ENCODE assay signal across 35 cellular contexts in genomic region chr12:32223941-32224340, GRCh38.
"Had no signal": no experiment of that assay in that cellular context is flagged by ENCODE, and none has a peak within 500 bp of the region (broad histone marks: within the 10 kb centered on the region; RNA-seq: fewer than 3 reads in every experiment).

No MANE protein-coding gene starts in this region.

- H3K4me1 ChIP-seq: breast epithelium, colonic mucosa, esophagus squamous epithelium, gastroesophageal sphincter had no signal

- H3K4me1 Mint-ChIP-seq: activated CD4-positive, alpha-beta T cell treated with anti-CD3 and anti-CD28 coated beads for 36 hours; activated CD4-positive, alpha-beta T cell treated with anti-CD3 and anti-CD28 coated beads, Interleukin-2, amount 10 ng/mL, durations not matched to agents 24 days and 14 days; activated CD8-positive, alpha-beta memory T cell treated with anti-CD3 and anti-CD28 coated beads, Interleukin-2, amount 10 ng/mL, durations not matched to agents 7 days and 5 days; brain; T-helper 17 cell had no signal

- H3K27me3 ChIP-seq: breast epithelium, cardiac muscle cell, colonic mucosa, esophagus squamous epithelium, gastroesophageal sphincter had no signal

- H3K9me3 ChIP-seq: breast epithelium, colonic mucosa, esophagus squamous epithelium, gastroesophageal sphincter had no signal

- ATAC-seq: activated CD4-positive, alpha-beta T cell treated with anti-CD3 and anti-CD28 coated beads for 36 hours; activated CD8-positive, alpha-beta memory T cell treated with anti-CD3 and anti-CD28 coated beads, Interleukin-2, amount 10 ng/mL, durations not matched to agents 7 days and 5 days; activated CD8-positive, alpha-beta T cell treated with anti-CD3 and anti-CD28 coated beads, Interleukin-2, amount 10 ng/mL, durations not matched to agents 7 days and 5 days; activated T-cell treated with anti-CD3 and anti-CD28 coated beads, Interleukin-2, amount 50 U/mL, for 72 hours; gastroesophageal sphincter; T-helper 17 cell had no signal

- H3K27ac Mint-ChIP-seq: activated CD4-positive, alpha-beta memory T cell treated with anti-CD3 and anti-CD28 coated beads for 36 hours; activated CD4-positive, alpha-beta T cell treated with anti-CD3 and anti-CD28 coated beads for 36 hours; activated CD4-positive, alpha-beta T cell treated with anti-CD3 and anti-CD28 coated beads, Interleukin-2, amount 10 ng/mL, durations not matched to agents 24 days and 14 days; activated CD8-positive, alpha-beta memory T cell treated with anti-CD3 and anti-CD28 coated beads, Interleukin-2, amount 10 ng/mL, durations not matched to agents 7 days and 5 days; activated CD8-positive, alpha-beta T cell treated with anti-CD3 and anti-CD28 coated beads, Interleukin-2, amount 10 ng/mL, durations not matched to agents 7 days and 5 days; activated naive CD8-positive, alpha-beta T cell; activated T-cell treated with anti-CD3 and anti-CD28 coated beads, Interleukin-2, amount 50 U/mL, for 24 hours; activated T-cell treated with anti-CD3 and anti-CD28 coated beads, Interleukin-2, amount 50 U/mL, for 72 hours; T-helper 17 cell; T-helper 2 cell treated with Interferon-gamma antibody and Interleukin-4, amounts not matched to agents 5 μg/mL and 100 μg/mL, for 36 hours had no signal

- DNase-seq: activated CD4-positive, alpha-beta memory T cell treated with anti-CD3 and anti-CD28 coated beads for 36 hours; activated CD4-positive, alpha-beta T cell treated with anti-CD3 and anti-CD28 coated beads for 36 hours; activated CD4-positive, alpha-beta T cell treated with anti-CD3 and anti-CD28 coated beads, Interleukin-2, amount 10 ng/mL, durations not matched to agents 24 days and 14 days; activated CD4-positive, CD25-positive, alpha-beta regulatory T cell; activated CD4-positive, CD25-positive, alpha-beta regulatory T cell treated with anti-CD3 and anti-CD28 coated beads, Interleukin-2, amount 50 U/mL, for 72 hours; activated CD8-positive, alpha-beta memory T cell treated with anti-CD3 and anti-CD28 coated beads, Interleukin-2, amount 10 ng/mL, durations not matched to agents 7 days and 5 days; activated CD8-positive, alpha-beta memory T cell treated with anti-CD3 and anti-CD28 coated beads, Interleukin-2, amount 50 U/mL, for 4 hours; activated CD8-positive, alpha-beta T cell treated with anti-CD3 and anti-CD28 coated beads, Interleukin-2, amount 10 ng/mL, durations not matched to agents 7 days and 5 days; activated gamma-delta T cell treated with Interleukin-2 at 50 U/mL for 16 hours; activated naive CD4-positive, alpha-beta T cell treated with anti-CD3 and anti-CD28 coated beads, Interleukin-2, amount 50 U/mL, for 16 hours; activated naive CD4-positive, alpha-beta T cell treated with Interleukin-2 at 50 U/mL for 16 hours; activated T-cell treated with anti-CD3 and anti-CD28 coated beads, Interleukin-2, amount 50 U/mL, for 24 hours; activated T-cell treated with anti-CD3 and anti-CD28 coated beads, Interleukin-2, amount 50 U/mL, for 72 hours; amniotic stem cell; anterior cingulate cortex; central memory CD4-positive, alpha-beta T cell; cerebellar nuclear complex; colonic mucosa; effector CD8-positive, alpha-beta T cell; esophagus squamous epithelium; foreskin melanocyte; head of caudate nucleus; T-helper 1 cell; T-helper 17 cell; T1000; WERI-Rb-1 had no signal

- H3K4me3 Mint-ChIP-seq: activated CD4-positive, alpha-beta memory T cell treated with anti-CD3 and anti-CD28 coated beads for 36 hours; activated CD4-positive, alpha-beta T cell treated with anti-CD3 and anti-CD28 coated beads for 36 hours; activated CD4-positive, alpha-beta T cell treated with anti-CD3 and anti-CD28 coated beads, Interleukin-2, amount 10 ng/mL, durations not matched to agents 24 days and 14 days; activated CD8-positive, alpha-beta memory T cell treated with anti-CD3 and anti-CD28 coated beads, Interleukin-2, amount 10 ng/mL, durations not matched to agents 7 days and 5 days; activated CD8-positive, alpha-beta T cell treated with anti-CD3 and anti-CD28 coated beads, Interleukin-2, amount 10 ng/mL, durations not matched to agents 7 days and 5 days; activated naive CD8-positive, alpha-beta T cell; activated T-cell treated with anti-CD3 and anti-CD28 coated beads, Interleukin-2, amount 50 U/mL, for 24 hours; activated T-cell treated with anti-CD3 and anti-CD28 coated beads, Interleukin-2, amount 50 U/mL, for 72 hours; brain; T-helper 17 cell; T-helper 2 cell treated with Interferon-gamma antibody and Interleukin-4, amounts not matched to agents 5 μg/mL and 100 μg/mL, for 36 hours had no signal

- H3K9me3 Mint-ChIP-seq: activated CD4-positive, alpha-beta memory T cell treated with anti-CD3 and anti-CD28 coated beads for 36 hours; activated CD4-positive, alpha-beta T cell treated with anti-CD3 and anti-CD28 coated beads, Interleukin-2, amount 10 ng/mL, durations not matched to agents 24 days and 14 days; activated T-cell treated with anti-CD3 and anti-CD28 coated beads, Interleukin-2, amount 50 U/mL, for 24 hours; activated T-cell treated with anti-CD3 and anti-CD28 coated beads, Interleukin-2, amount 50 U/mL, for 72 hours; T-helper 2 cell treated with Interferon-gamma antibody and Interleukin-4, amounts not matched to agents 5 μg/mL and 100 μg/mL, for 36 hours had no signal

- H3K36me3 ChIP-seq: breast epithelium, cardiac muscle cell, colonic mucosa, esophagus squamous epithelium had no signal

- H3K4me3 ChIP-seq: breast epithelium, cardiac muscle cell, colonic mucosa, esophagus squamous epithelium, gastroesophageal sphincter had no signal

- H3K27ac ChIP-seq: breast epithelium, cardiac muscle cell, colonic mucosa, epithelial cell of prostate, esophagus squamous epithelium, gastroesophageal sphincter, WERI-Rb-1 had no signal

- FAIRE-seq: endometrium, endothelial cell of umbilical vein had no signal

- H3K27me3 Mint-ChIP-seq: activated CD4-positive, alpha-beta memory T cell treated with anti-CD3 and anti-CD28 coated beads for 36 hours; activated CD4-positive, alpha-beta T cell treated with anti-CD3 and anti-CD28 coated beads for 36 hours; activated CD4-positive, alpha-beta T cell treated with anti-CD3 and anti-CD28 coated beads, Interleukin-2, amount 10 ng/mL, durations not matched to agents 24 days and 14 days; activated CD8-positive, alpha-beta memory T cell treated with anti-CD3 and anti-CD28 coated beads, Interleukin-2, amount 10 ng/mL, durations not matched to agents 7 days and 5 days; activated naive CD8-positive, alpha-beta T cell; activated T-cell treated with anti-CD3 and anti-CD28 coated beads, Interleukin-2, amount 50 U/mL, for 24 hours; brain; T-helper 17 cell had no signal
